ENCODE assay signal across 22 cellular contexts in the genomic region with DNA sequence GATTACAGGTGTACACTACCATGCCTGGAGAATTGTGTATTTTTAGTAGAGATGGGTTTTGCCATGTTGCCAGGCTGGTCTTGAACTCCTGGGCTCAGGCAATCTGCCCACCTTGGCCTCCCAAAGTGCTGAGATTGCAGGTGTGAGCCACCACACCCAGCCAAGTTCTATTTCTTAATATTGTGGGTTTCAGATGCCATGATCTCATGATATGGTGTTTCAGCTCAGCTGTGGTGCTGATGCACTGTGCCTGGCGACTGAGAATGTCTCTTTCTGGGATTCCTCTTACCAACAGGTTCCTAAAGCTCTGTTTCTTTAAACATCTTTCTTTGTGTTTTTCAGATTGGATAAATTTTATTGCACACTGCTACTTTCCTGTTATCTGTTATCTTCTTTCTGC.
"Had no signal": no experiment of that assay in that cellular context is flagged by ENCODE, and none has a peak within 500 bp of the region (broad histone marks: within the 10 kb centered on the region; RNA-seq: fewer than 3 reads in every experiment).

No MANE protein-coding gene starts in this region.

- ATAC-seq: natural killer cell; stimulated activated naive CD8-positive, alpha-beta T cell treated with anti-CD3 and anti-CD28 coated beads, Interleukin-15, amount 100 ng/mL, for 72 hours had no signal

- H3K27ac ChIP-seq: brain microvascular endothelial cell, left ventricle myocardium inferior, right atrium auricular region, skin epidermis, upper lobe of left lung had no signal

- DNase-seq: activated CD4-positive, alpha-beta memory T cell treated with anti-CD3 and anti-CD28 coated beads for 36 hours; activated naive CD8-positive, alpha-beta T cell treated with anti-CD3 and anti-CD28 coated beads, Interleukin-2, amount 10 ng/mL, durations not matched to agents 7 days and 5 days; activated T-cell treated with anti-CD3 and anti-CD28 coated beads, Interleukin-2, amount 50 U/mL, for 48 hours; anterior cingulate cortex; brain microvascular endothelial cell; cortex of kidney; effector CD8-positive, alpha-beta T cell; foreskin fibroblast; hippocampal formation; kidney; left ventricle myocardium inferior; natural killer cell; nucleus accumbens; stimulated activated CD4-positive, alpha-beta T cell treated with anti-CD3 and anti-CD28 coated beads, Interleukin-4, amount 100 ng/mL, for 4 hours; stimulated activated CD8-positive, alpha-beta memory T cell treated with anti-CD3 and anti-CD28 coated beads, Interleukin-4, amount 100 ng/mL, for 48 hours; stimulated activated naive CD8-positive, alpha-beta T cell treated with anti-CD3 and anti-CD28 coated beads, Interleukin-15, amount 100 ng/mL, for 72 hours; SW 1271; upper lobe of left lung had no signal

- H3K27me3 Mint-ChIP-seq: activated CD4-positive, alpha-beta memory T cell treated with anti-CD3 and anti-CD28 coated beads for 36 hours; activated naive CD8-positive, alpha-beta T cell treated with anti-CD3 and anti-CD28 coated beads, Interleukin-2, amount 10 ng/mL, durations not matched to agents 7 days and 5 days; central memory CD8-positive, alpha-beta T cell; progenitor cell of endocrine pancreas; stimulated activated naive CD8-positive, alpha-beta T cell treated with anti-CD3 and anti-CD28 coated beads, Interleukin-15, amount 100 ng/mL, for 72 hours had no signal

- H3K27ac Mint-ChIP-seq: activated CD4-positive, alpha-beta memory T cell treated with anti-CD3 and anti-CD28 coated beads for 36 hours; activated naive CD8-positive, alpha-beta T cell treated with anti-CD3 and anti-CD28 coated beads, Interleukin-2, amount 10 ng/mL, durations not matched to agents 7 days and 5 days; progenitor cell of endocrine pancreas; stimulated activated naive CD8-positive, alpha-beta T cell treated with anti-CD3 and anti-CD28 coated beads, Interleukin-15, amount 100 ng/mL, for 72 hours had no signal

- H3K27me3 ChIP-seq: brain microvascular endothelial cell, right atrium auricular region, upper lobe of left lung had no signal

- H3K4me3 Mint-ChIP-seq: activated CD4-positive, alpha-beta memory T cell treated with anti-CD3 and anti-CD28 coated beads for 36 hours; activated naive CD8-positive, alpha-beta T cell treated with anti-CD3 and anti-CD28 coated beads, Interleukin-2, amount 10 ng/mL, durations not matched to agents 7 days and 5 days; central memory CD8-positive, alpha-beta T cell; natural killer cell; stimulated activated naive CD8-positive, alpha-beta T cell treated with anti-CD3 and anti-CD28 coated beads, Interleukin-15, amount 100 ng/mL, for 72 hours had no signal

- H3K9me3 Mint-ChIP-seq: activated CD4-positive, alpha-beta memory T cell treated with anti-CD3 and anti-CD28 coated beads for 36 hours; central memory CD8-positive, alpha-beta T cell; natural killer cell had no signal

- H3K9me3 ChIP-seq: left ventricle myocardium inferior, right atrium auricular region, upper lobe of left lung had no signal

- H3K36me3 Mint-ChIP-seq: natural killer cell had no signal
